In the genomic region with DNA sequence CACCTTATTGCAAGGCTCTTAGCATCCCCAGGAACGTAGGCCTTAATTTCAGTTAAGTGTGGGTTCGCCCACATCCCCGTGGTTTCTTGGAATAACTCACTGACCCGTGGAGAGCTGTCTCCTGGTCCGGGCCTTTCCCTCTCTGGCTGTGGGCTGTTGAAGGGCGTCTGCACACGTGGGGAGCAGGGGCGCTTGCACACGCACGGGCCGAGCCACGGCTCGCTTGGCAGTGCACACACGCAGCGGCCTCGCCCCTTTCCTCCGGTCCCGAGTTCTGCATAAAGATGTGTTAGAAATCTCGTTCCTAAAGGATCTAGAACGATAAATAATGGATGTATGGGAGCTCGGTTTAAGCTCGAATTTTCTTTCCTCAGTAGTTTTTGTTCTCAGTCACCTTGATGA, we compare ENCODE assay signal across 1 cellular context.
TF ChIP-seq lines count a peak whose summit lies in the region.

No MANE protein-coding gene starts in this region.

TF ChIP-seq in GM12878, 131 proteins besides CTCF, POLR2A, EP300 and RAD21 (continued from another document):
- TF ChIP-seq, protein P1, sequence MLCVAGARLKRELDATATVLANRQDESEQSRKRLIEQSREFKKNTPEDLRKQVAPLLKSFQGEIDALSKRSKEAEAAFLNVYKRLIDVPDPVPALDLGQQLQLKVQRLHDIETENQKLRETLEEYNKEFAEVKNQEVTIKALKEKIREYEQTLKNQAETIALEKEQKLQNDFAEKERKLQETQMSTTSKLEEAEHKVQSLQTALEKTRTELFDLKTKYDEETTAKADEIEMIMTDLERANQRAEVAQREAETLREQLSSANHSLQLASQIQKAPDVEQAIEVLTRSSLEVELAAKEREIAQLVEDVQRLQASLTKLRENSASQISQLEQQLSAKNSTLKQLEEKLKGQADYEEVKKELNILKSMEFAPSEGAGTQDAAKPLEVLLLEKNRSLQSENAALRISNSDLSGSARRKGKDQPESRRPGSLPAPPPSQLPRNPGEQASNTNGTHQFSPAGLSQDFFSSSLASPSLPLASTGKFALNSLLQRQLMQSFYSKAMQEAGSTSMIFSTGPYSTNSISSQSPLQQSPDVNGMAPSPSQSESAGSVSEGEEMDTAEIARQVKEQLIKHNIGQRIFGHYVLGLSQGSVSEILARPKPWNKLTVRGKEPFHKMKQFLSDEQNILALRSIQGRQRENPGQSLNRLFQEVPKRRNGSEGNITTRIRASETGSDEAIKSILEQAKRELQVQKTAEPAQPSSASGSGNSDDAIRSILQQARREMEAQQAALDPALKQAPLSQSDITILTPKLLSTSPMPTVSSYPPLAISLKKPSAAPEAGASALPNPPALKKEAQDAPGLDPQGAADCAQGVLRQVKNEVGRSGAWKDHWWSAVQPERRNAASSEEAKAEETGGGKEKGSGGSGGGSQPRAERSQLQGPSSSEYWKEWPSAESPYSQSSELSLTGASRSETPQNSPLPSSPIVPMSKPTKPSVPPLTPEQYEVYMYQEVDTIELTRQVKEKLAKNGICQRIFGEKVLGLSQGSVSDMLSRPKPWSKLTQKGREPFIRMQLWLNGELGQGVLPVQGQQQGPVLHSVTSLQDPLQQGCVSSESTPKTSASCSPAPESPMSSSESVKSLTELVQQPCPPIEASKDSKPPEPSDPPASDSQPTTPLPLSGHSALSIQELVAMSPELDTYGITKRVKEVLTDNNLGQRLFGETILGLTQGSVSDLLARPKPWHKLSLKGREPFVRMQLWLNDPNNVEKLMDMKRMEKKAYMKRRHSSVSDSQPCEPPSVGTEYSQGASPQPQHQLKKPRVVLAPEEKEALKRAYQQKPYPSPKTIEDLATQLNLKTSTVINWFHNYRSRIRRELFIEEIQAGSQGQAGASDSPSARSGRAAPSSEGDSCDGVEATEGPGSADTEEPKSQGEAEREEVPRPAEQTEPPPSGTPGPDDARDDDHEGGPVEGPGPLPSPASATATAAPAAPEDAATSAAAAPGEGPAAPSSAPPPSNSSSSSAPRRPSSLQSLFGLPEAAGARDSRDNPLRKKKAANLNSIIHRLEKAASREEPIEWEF (IDR thresholded peaks at IDR 0.05; ENCODE audit: insufficient replicate concordance, low read depth, low read length) = no peak
- TF ChIP-seq RAD51 (IDR thresholded peaks at IDR 0.05) (0 out of 2 replicates have a peak, but pooled peaks have one; percentile 13), REST (IDR thresholded peaks at IDR 0.05; ENCODE audit: low read depth, low read length) (no peak), HDAC2 (IDR thresholded peaks at IDR 0.05) (no peak), BHLHE40 (IDR thresholded peaks at IDR 0.05; ENCODE audit: borderline replicate concordance in 1 of 2, low read depth in 2 of 2, low read length in 1 of 2) (peak in 1 of 2 experiments; percentile 51; a peak in 1 of 4 replicates), IKZF2 (IDR thresholded peaks at IDR 0.05) (0 out of 4 replicates have a peak, but pooled peaks of 1 of the 2 experiments have one; percentile 28), KLF5 (IDR thresholded peaks at IDR 0.05; ENCODE audit: partially characterized antibody) (no peak), HCFC1 (IDR thresholded peaks at IDR 0.05; ENCODE audit: low read length) (no peak), POLR2AphosphoS2 (IDR thresholded peaks at IDR 0.05; ENCODE audit: low read depth, low read length) (no peak), FOXK2 (IDR thresholded peaks at IDR 0.05) (no peak), BCL3 (IDR thresholded peaks at IDR 0.05; ENCODE audit: borderline replicate concordance, insufficient read depth, low read depth, low read length, poor library complexity, severe bottlenecking) (no peak), SIN3A (IDR thresholded peaks at IDR 0.05; ENCODE audit: low read depth, low read length) (no peak), ZNF622 (IDR thresholded peaks at IDR 0.05) (no peak), SREBF2 (IDR thresholded peaks at IDR 0.05; ENCODE audit: low read length) (no peak)
